ENCODE assay signal across 1 cellular context in the genomic region with DNA sequence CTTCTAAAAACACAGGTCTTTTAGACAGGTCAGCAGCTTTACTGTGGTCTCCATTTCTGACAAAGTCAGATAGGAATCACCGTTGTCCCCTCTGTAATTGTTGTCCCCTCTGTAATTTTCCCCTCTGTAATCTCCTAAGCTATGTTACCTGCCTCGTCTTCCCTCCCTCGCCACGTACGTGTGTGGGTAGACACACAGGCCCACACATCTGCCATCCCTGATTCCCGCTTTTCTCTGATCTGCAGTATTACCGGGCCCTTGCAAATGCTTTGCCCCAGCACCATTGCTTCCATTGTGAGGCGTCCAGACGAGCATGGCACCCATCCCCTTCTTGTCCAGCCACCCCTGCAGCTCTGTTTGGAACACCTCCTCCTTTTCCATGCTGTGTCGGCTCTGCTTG.
TF ChIP-seq lines count a peak whose summit lies in the region.

No MANE protein-coding gene starts in this region.

TF ChIP-seq in GM23338, 12 proteins besides CTCF, POLR2A, EP300 and RAD21 (continued from another document):
- TF ChIP-seq, protein P1, sequence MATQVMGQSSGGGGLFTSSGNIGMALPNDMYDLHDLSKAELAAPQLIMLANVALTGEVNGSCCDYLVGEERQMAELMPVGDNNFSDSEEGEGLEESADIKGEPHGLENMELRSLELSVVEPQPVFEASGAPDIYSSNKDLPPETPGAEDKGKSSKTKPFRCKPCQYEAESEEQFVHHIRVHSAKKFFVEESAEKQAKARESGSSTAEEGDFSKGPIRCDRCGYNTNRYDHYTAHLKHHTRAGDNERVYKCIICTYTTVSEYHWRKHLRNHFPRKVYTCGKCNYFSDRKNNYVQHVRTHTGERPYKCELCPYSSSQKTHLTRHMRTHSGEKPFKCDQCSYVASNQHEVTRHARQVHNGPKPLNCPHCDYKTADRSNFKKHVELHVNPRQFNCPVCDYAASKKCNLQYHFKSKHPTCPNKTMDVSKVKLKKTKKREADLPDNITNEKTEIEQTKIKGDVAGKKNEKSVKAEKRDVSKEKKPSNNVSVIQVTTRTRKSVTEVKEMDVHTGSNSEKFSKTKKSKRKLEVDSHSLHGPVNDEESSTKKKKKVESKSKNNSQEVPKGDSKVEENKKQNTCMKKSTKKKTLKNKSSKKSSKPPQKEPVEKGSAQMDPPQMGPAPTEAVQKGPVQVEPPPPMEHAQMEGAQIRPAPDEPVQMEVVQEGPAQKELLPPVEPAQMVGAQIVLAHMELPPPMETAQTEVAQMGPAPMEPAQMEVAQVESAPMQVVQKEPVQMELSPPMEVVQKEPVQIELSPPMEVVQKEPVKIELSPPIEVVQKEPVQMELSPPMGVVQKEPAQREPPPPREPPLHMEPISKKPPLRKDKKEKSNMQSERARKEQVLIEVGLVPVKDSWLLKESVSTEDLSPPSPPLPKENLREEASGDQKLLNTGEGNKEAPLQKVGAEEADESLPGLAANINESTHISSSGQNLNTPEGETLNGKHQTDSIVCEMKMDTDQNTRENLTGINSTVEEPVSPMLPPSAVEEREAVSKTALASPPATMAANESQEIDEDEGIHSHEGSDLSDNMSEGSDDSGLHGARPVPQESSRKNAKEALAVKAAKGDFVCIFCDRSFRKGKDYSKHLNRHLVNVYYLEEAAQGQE (IDR thresholded peaks at IDR 0.05; ENCODE audit: unreplicated experiment), result no peak
- TF ChIP-seq ZNF331 (CRISPR knock-in tag; IDR thresholded peaks at IDR 0.05; ENCODE audit: low read depth) (no peak), EZH2 (IDR thresholded peaks at IDR 0.05; ENCODE audit: low read depth, unreplicated experiment) (no peak), POLR2AphosphoS5 (IDR thresholded peaks at IDR 0.05; ENCODE audit: low read depth) (no peak), STAT1 (IDR thresholded peaks at IDR 0.05; ENCODE audit: unreplicated experiment) (no peak), ZNF114 (CRISPR knock-in tag; IDR thresholded peaks at IDR 0.05) (no peak), NANOG (IDR thresholded peaks at IDR 0.05; ENCODE audit: borderline replicate concordance) (no peak), CREB1 (CRISPR knock-in tag; IDR thresholded peaks at IDR 0.05; ENCODE audit: low read depth) (no peak)
- TF ChIP-seq, protein P2, sequence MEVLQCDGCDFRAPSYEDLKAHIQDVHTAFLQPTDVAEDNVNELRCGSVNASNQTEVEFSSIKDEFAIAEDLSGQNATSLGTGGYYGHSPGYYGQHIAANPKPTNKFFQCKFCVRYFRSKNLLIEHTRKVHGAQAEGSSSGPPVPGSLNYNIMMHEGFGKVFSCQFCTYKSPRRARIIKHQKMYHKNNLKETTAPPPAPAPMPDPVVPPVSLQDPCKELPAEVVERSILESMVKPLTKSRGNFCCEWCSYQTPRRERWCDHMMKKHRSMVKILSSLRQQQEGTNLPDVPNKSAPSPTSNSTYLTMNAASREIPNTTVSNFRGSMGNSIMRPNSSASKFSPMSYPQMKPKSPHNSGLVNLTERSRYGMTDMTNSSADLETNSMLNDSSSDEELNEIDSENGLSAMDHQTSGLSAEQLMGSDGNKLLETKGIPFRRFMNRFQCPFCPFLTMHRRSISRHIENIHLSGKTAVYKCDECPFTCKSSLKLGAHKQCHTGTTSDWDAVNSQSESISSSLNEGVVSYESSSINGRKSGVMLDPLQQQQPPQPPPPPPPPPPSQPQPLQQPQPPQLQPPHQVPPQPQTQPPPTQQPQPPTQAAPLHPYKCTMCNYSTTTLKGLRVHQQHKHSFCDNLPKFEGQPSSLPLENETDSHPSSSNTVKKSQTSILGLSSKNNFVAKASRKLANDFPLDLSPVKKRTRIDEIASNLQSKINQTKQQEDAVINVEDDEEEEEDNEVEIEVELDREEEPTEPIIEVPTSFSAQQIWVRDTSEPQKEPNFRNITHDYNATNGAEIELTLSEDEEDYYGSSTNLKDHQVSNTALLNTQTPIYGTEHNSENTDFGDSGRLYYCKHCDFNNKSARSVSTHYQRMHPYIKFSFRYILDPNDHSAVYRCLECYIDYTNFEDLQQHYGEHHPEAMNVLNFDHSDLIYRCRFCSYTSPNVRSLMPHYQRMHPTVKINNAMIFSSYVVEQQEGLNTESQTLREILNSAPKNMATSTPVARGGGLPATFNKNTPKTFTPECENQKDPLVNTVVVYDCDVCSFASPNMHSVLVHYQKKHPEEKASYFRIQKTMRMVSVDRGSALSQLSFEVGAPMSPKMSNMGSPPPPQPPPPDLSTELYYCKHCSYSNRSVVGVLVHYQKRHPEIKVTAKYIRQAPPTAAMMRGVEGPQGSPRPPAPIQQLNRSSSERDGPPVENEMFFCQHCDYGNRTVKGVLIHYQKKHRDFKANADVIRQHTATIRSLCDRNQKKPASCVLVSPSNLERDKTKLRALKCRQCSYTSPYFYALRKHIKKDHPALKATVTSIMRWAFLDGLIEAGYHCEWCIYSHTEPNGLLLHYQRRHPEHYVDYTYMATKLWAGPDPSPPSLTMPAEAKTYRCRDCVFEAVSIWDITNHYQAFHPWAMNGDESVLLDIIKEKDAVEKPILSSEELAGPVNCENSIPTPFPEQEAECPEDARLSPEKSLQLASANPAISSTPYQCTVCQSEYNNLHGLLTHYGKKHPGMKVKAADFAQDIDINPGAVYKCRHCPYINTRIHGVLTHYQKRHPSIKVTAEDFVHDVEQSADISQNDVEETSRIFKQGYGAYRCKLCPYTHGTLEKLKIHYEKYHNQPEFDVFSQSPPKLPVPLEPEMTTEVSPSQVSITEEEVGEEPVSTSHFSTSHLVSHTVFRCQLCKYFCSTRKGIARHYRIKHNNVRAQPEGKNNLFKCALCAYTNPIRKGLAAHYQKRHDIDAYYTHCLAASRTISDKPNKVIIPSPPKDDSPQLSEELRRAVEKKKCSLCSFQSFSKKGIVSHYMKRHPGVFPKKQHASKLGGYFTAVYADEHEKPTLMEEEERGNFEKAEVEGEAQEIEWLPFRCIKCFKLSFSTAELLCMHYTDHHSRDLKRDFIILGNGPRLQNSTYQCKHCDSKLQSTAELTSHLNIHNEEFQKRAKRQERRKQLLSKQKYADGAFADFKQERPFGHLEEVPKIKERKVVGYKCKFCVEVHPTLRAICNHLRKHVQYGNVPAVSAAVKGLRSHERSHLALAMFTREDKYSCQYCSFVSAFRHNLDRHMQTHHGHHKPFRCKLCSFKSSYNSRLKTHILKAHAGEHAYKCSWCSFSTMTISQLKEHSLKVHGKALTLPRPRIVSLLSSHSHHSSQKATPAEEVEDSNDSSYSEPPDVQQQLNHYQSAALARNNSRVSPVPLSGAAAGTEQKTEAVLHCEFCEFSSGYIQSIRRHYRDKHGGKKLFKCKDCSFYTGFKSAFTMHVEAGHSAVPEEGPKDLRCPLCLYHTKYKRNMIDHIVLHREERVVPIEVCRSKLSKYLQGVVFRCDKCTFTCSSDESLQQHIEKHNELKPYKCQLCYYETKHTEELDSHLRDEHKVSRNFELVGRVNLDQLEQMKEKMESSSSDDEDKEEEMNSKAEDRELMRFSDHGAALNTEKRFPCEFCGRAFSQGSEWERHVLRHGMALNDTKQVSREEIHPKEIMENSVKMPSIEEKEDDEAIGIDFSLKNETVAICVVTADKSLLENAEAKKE (CRISPR knock-in tag; IDR thresholded peaks at IDR 0.05), result no peak
- TF ChIP-seq, protein P3, sequence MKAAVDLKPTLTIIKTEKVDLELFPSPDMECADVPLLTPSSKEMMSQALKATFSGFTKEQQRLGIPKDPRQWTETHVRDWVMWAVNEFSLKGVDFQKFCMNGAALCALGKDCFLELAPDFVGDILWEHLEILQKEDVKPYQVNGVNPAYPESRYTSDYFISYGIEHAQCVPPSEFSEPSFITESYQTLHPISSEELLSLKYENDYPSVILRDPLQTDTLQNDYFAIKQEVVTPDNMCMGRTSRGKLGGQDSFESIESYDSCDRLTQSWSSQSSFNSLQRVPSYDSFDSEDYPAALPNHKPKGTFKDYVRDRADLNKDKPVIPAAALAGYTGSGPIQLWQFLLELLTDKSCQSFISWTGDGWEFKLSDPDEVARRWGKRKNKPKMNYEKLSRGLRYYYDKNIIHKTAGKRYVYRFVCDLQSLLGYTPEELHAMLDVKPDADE (IDR thresholded peaks at IDR 0.05), result no peak
